In the genomic region with DNA sequence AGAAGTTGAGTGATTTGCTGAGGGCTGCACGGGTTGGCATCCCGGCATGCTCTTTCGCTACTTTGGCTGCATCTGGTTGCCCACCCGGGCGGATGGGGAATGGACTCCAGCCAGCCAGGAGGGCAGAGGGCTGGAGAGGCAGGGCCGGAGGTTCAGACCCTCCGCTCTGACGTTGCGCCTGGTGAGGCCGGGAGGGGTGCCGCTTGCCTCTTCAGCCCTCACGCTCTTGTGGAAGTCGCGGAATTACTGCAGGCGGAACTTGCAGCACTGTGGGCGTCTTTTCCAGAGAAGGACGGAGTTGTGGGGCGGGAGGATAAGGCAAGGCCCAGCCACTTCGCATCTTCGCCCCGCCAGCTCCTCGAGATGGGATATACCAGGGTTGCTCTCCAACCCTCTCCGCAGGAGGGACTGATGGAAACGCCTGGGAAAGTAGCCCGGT, we compare ENCODE assay signal across 8 cellular contexts. TPM values are rescaled to one million over a fixed set of nuclear protein-coding genes. Genes with fewer than 3 reads are reported as not detected.
DNase-seq lines count a peak whose midpoint lies in the region; ATAC-seq and TF ChIP-seq lines count a peak whose summit lies in the region.

No MANE protein-coding gene starts in this region.

- H3K9me3 ChIP-seq in adrenal gland (replicated peaks in 1 of 3) (no peaks in the 10 kb centered on the region), iPS-18c (ENCODE audit: control insufficient read depth, insufficient read depth, low read length) (no peaks in the 10 kb centered on the region), stomach (no peaks in the 10 kb centered on the region)

- H3K27ac ChIP-seq in adrenal gland (peak overlapping the region in 4 of 5 donors; percentile 82 to 92 (median 83)), stomach (peak overlapping the region; percentile 71 to 90 (median 89))

- TF ChIP-seq EP300 in stomach (IDR thresholded peaks at IDR 0.05): no peak

- intact Hi-C loops in activated naive CD4-positive, alpha-beta T cell treated with anti-CD3 and anti-CD28 coated beads for 36 hours (cut with micrococcal nuclease): loop anchor here (1.0 to 10.0 kb wide), 8 partner anchors 28 to 406 kb away; a partner anchor contains a TSS
- intact Hi-C loops in adrenal gland (cut with DNase I) (no loop called here), stomach (cut with DNase I; ENCODE audit: low total_unique reads) (no loop called here)

- no peaks in the 10 kb centered on the region for H3K9me3 Mint-ChIP-seq in activated naive CD4-positive, alpha-beta T cell treated with anti-CD3 and anti-CD28 coated beads for 36 hours

- WGBS in adrenal gland, 4 donors: 2 to 20% (median 3%) methylated on average over 2 to 25 of the region's 25 CpGs
- WGBS in stomach, 5 donors: 0 to 4% (median 1%) methylated on average over 13 to 25 of the region's 25 CpGs

- peaks cover 37% of the 10 kb centered on the region for H3K4me1 Mint-ChIP-seq in activated naive CD4-positive, alpha-beta T cell treated with anti-CD3 and anti-CD28 coated beads for 36 hours (ENCODE audit: low read depth)

- peak overlapping the region; percentile 98 for H3K4me3 Mint-ChIP-seq in activated naive CD4-positive, alpha-beta T cell treated with anti-CD3 and anti-CD28 coated beads for 36 hours

- DNase-seq in activated naive CD4-positive, alpha-beta T cell treated with anti-CD3 and anti-CD28 coated beads for 36 hours: no peak
- DNase-seq in activated naive CD4-positive, alpha-beta T cell treated with Interleukin-2 at 50 U/mL for 16 hours: no peak
- peak in 3 of 7 donors; percentile 39 to 65 (median 50) for DNase-seq in adrenal gland
- DNase-seq in stomach: no peak
- no peak for DNase-seq in SW480 (ENCODE audit: low spot score)
- DNase-seq in NCI-H345 treated with DMSO at 0.1 percent for 48 hours (lab: John Stamatoyannopoulos, UW; ENCODE audit: unreplicated experiment): no peak

- TF ChIP-seq POLR2A in adrenal gland (IDR thresholded peaks at IDR 0.05): no peak
- no peak for TF ChIP-seq POLR2A in stomach (IDR thresholded peaks at IDR 0.05)

- peaks cover 0 to 28% of the 10 kb centered on the region in 2 donors for H3K36me3 ChIP-seq in adrenal gland (replicated peaks in 1 of 2)
- H3K36me3 ChIP-seq in stomach: peaks cover 24 to 39% (median 36%) of the 10 kb centered on the region in 4 donors

- peaks cover 10% of the 10 kb centered on the region for H3K36me3 Mint-ChIP-seq in activated naive CD4-positive, alpha-beta T cell treated with anti-CD3 and anti-CD28 coated beads for 36 hours (ENCODE audit: low read depth)

- TF ChIP-seq CTCF in adrenal gland (IDR thresholded peaks at IDR 0.05): no peak
- TF ChIP-seq CTCF in stomach (IDR thresholded peaks at IDR 0.05): no peak

- H3K27me3 ChIP-seq in adrenal gland: no peaks in the 10 kb centered on the region
- peaks cover 0 to 5% (median 0%) of the 10 kb centered on the region in 3 donors for H3K27me3 ChIP-seq in stomach

- H3K4me1 ChIP-seq in adrenal gland (replicated peaks in 1 of 2) (peaks cover 15 to 25% of the 10 kb centered on the region in 2 donors), stomach (peaks cover 20 to 42% (median 30%) of the 10 kb centered on the region in 4 donors)

- H3K27ac Mint-ChIP-seq in activated naive CD4-positive, alpha-beta T cell treated with anti-CD3 and anti-CD28 coated beads for 36 hours: peak overlapping the region; percentile 93

- ATAC-seq in HG03520 (IDR thresholded peaks at IDR 0.05; ENCODE audit: unreplicated experiment): peak; percentile 12

- H3K4me3 ChIP-seq in adrenal gland: peak overlapping the region in 3 of 4 donors; percentile 81 to 91 (median 86)
- peak overlapping the region; percentile 100 for H3K4me3 ChIP-seq in iPS-18c (ENCODE audit: insufficient read depth, low read depth, low read length)
- H3K4me3 ChIP-seq in stomach: peak overlapping the region; percentile 72 to 95 (median 84)

- no peaks in the 10 kb centered on the region for H3K27me3 Mint-ChIP-seq in activated naive CD4-positive, alpha-beta T cell treated with anti-CD3 and anti-CD28 coated beads for 36 hours (ENCODE audit: low read depth)

- CTCF ChIA-PET in activated naive CD4-positive, alpha-beta T cell treated with anti-CD3 and anti-CD28 coated beads for 36 hours (lab: Charles Lee): interaction anchor here (0.8 kb wide), 1 partner anchor 17 kb away, joined by 5 read pairs; no protein-coding TSS in a partner anchor

RNA-seq across cellular contexts. Expression of a gene that starts 0.7 kb away (rescaled TPM):
- 10 to 100 TPM; 33.6 to 34.8 TPM for total RNA-seq in activated naive CD4-positive, alpha-beta T cell treated with anti-CD3 and anti-CD28 coated beads for 36 hours
- 100 to 1,000 TPM in 1 of 8 donors, 10 to 100 TPM in 7; 12.4 to 110 (median 32.1) TPM for total RNA-seq in adrenal gland
- polyA plus RNA-seq in adrenal gland: 100 to 1,000 TPM in 1 of 3 donors, 10 to 100 TPM in 1, 1 to 10 TPM in 1; 9.4 to 109 (median 70.8) TPM
- total RNA-seq in stomach: 10 to 100 TPM; 13.6 to 70.4 (median 32.7) TPM
- polyA plus RNA-seq in stomach: 1 to 10 TPM; 7.6 to 10.0 (median 9.2) TPM

RNA-seq across cellular contexts. Expression of a gene that starts 5.5 kb away (rescaled TPM):
- 1 to 10 TPM; 6.7 to 7.3 TPM for total RNA-seq in activated naive CD4-positive, alpha-beta T cell treated with anti-CD3 and anti-CD28 coated beads for 36 hours
- total RNA-seq in adrenal gland (10 to 100 TPM; 29.2 to 85.0 (median 52.1) TPM), stomach (10 to 100 TPM in 2 of 5 donors, 1 to 10 TPM in 2, under 1 TPM in 1; 0.87 to 13.4 (median 5.5) TPM)
- polyA plus RNA-seq in adrenal gland (100 to 1,000 TPM in 1 of 3 donors, 10 to 100 TPM in 2; 34.5 to 109 (median 72.3) TPM), stomach (10 to 100 TPM; 12.3 to 14.8 (median 12.5) TPM)

RNA-seq across cellular contexts. Expression of a gene that starts 31.9 kb away (rescaled TPM):
- total RNA-seq in activated naive CD4-positive, alpha-beta T cell treated with anti-CD3 and anti-CD28 coated beads for 36 hours: 10 to 100 TPM; 16.7 to 18.0 TPM
- total RNA-seq in adrenal gland (10 to 100 TPM in 6 of 8 donors, 1 to 10 TPM in 2; 8.8 to 18.2 (median 12.5) TPM), stomach (10 to 100 TPM in 2 of 5 donors, 1 to 10 TPM in 3; 1.8 to 20.4 (median 8.3) TPM)
- polyA plus RNA-seq in adrenal gland (10 to 100 TPM in 2 of 3 donors, 1 to 10 TPM in 1; 4.2 to 13.9 (median 13.6) TPM), stomach (1 to 10 TPM; 5.4 to 7.5 (median 7.4) TPM)

RNA-seq across cellular contexts. Expression of a gene that starts 37.7 kb away (rescaled TPM):
- not detected for total RNA-seq in activated naive CD4-positive, alpha-beta T cell treated with anti-CD3 and anti-CD28 coated beads for 36 hours
- total RNA-seq in adrenal gland (1 to 10 TPM in 5 of 8 donors, under 1 TPM in 1, not detected in 2; 0.78 to 6.7 (median 2.6) TPM), stomach (10 to 100 TPM in 1 of 5 donors, 1 to 10 TPM in 3, not detected in 1; 1.1 to 16.9 (median 3.2) TPM)
- polyA plus RNA-seq in adrenal gland (10 to 100 TPM in 2 of 3 donors, not detected in 1; 36.1 to 43.3 TPM), stomach (10 to 100 TPM in 1 of 3 donors, 1 to 10 TPM in 2; 8.5 to 26.2 (median 9.5) TPM)

RNA-seq across cellular contexts. Expression of a gene that starts 49.0 kb away (rescaled TPM):
- total RNA-seq in activated naive CD4-positive, alpha-beta T cell treated with anti-CD3 and anti-CD28 coated beads for 36 hours: 10 to 100 TPM; 45.6 to 49.2 TPM
- total RNA-seq in adrenal gland (10 to 100 TPM; 31.7 to 63.8 (median 42.2) TPM), stomach (100 to 1,000 TPM in 1 of 5 donors, 10 to 100 TPM in 3, 1 to 10 TPM in 1; 7.6 to 103 (median 35.8) TPM)
- polyA plus RNA-seq in adrenal gland (10 to 100 TPM; 18.8 to 75.9 (median 52.2) TPM), stomach (10 to 100 TPM; 30.2 to 56.2 (median 35.9) TPM)
